ENCODE assay signal across 10 cellular contexts in the genomic region with DNA sequence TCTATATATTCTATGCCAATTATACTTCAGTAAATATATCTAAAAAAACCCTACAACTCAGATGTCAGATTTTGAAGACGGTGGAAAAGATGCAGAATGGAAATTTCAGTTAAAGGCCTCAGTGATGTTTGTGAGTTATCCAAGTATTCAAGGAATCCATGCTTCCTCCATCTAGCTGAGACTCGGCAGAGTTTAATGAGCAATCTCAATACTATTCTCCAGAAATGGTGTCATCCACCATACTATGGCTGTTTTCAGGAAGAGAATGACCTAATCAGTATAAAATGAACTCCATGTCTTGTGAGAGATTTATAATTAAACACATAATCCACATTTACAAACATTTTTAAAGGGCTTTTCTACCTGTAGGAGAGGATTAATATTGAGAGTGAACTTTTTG.
A peak's percentile ranks its signal among the peaks of the same experiment; 100 is the strongest.
DNase-seq lines count a peak whose midpoint lies in the region; FAIRE-seq and TF ChIP-seq lines count a peak whose summit lies in the region.
"Had no signal": no experiment of that assay in that cellular context is flagged by ENCODE, and none has a peak within 500 bp of the region (broad histone marks: within the 10 kb centered on the region; RNA-seq: fewer than 3 reads in every experiment).

No MANE protein-coding gene starts in this region.

- POLR2A ChIA-PET in CD4-positive, alpha-beta memory T cell (lab: Charles Lee; ENCODE audit: partially characterized antibody), result interaction anchor here (1.2 to 3.9 kb wide), 3 partner anchors 66 to 357 kb away, joined by 3 to 67 read pairs (median 19); a partner anchor contains a TSS

- H3K4me1 Mint-ChIP-seq in CD4-positive, alpha-beta memory T cell, result peaks cover 12 to 26% (median 19%) of the 10 kb centered on the region in 4 donors

- FAIRE-seq in RCC 7860 (lab: Jason Lieb, UNC), result no peak

- DNase-seq in CD4-positive, alpha-beta memory T cell, result no peak
- DNase-seq in RCC 7860 (ENCODE audit: low spot score) (peak; percentile 48), fibroblast of mammary gland (ENCODE audit: low read depth) (peak; percentile 80), coronary artery (ENCODE audit: low spot score) (no peak), NCI-H1694 (lab: John Stamatoyannopoulos, UW) (no peak), GM10266 (ENCODE audit: extremely low spot score) (no peak), Ammon's horn (ENCODE audit: low spot score) (no peak)
- DNase-seq: NCI-H1436 had no signal

- no peak overlapping the region for H3K4me3 ChIP-seq in CD4-positive, alpha-beta memory T cell (ENCODE audit: low read length in 2 of 2)
- H3K4me3 ChIP-seq in fibroblast of mammary gland (ENCODE audit: control insufficient read depth, low read depth, low read length) (no peak overlapping the region), rectal smooth muscle tissue (ENCODE audit: low read length) (no peak overlapping the region), coronary artery (no peak overlapping the region)

- H3K9me3 Mint-ChIP-seq in CD4-positive, alpha-beta memory T cell, result peaks cover 0 to 4% (median 0%) of the 10 kb centered on the region in 8 donors

- H3K27ac Mint-ChIP-seq in CD4-positive, alpha-beta memory T cell, result peak overlapping the region in 4 of 7 donors; percentile 12 to 83 (median 34)
- H3K27ac Mint-ChIP-seq: progenitor cell of endocrine pancreas had no signal

- CTCF ChIA-PET in CD4-positive, alpha-beta memory T cell (lab: Charles Lee; ENCODE audit: partially characterized antibody), result interaction anchor here (1.6 to 2.1 kb wide), 2 partner anchors 65 to 357 kb away, joined by 10 to 11 read pairs; a partner anchor contains a TSS

- H3K27me3 ChIP-seq in CD4-positive, alpha-beta memory T cell (ENCODE audit: insufficient read depth, low read length), result no peaks in the 10 kb centered on the region
- H3K27me3 ChIP-seq in rectal smooth muscle tissue (ENCODE audit: control insufficient read depth, insufficient read depth, low read length), result no peaks in the 10 kb centered on the region

- TF ChIP-seq CTCF in fibroblast of mammary gland (conservative IDR thresholded peaks at IDR 0.05; ENCODE audit: control insufficient read depth, insufficient read depth, low read depth, low read length) (no peak), coronary artery (IDR thresholded peaks at IDR 0.05) (no peak), GM10266 (IDR thresholded peaks at IDR 0.05; ENCODE audit: control insufficient read depth, insufficient read depth, low read depth, missing control alignments) (no peak)

- H3K9me3 ChIP-seq in CD4-positive, alpha-beta memory T cell (ENCODE audit: control insufficient read depth in 1 of 2, low read length in 2 of 2), result no peaks in the 10 kb centered on the region

- intact Hi-C loops in CD4-positive, alpha-beta memory T cell (cut with micrococcal nuclease), result no loop called here

- H3K4me1 ChIP-seq in CD4-positive, alpha-beta memory T cell (ENCODE audit: insufficient read depth, low read length), result peaks cover 22% of the 10 kb centered on the region
- no peaks in the 10 kb centered on the region for H3K4me1 ChIP-seq in rectal smooth muscle tissue (ENCODE audit: control insufficient read depth, insufficient read depth, low read length)

- no peak overlapping the region for H3K27ac ChIP-seq in CD4-positive, alpha-beta memory T cell (ENCODE audit: low read depth, low read length)
- H3K27ac ChIP-seq in rectal smooth muscle tissue (ENCODE audit: low read depth, low read length) (peak overlapping the region; percentile 14), coronary artery (no peak overlapping the region)

- no peaks in the 10 kb centered on the region for H3K27me3 Mint-ChIP-seq in CD4-positive, alpha-beta memory T cell
- H3K27me3 Mint-ChIP-seq: progenitor cell of endocrine pancreas had no signal

- peaks cover 0 to 4% of the 10 kb centered on the region in 2 donors for H3K36me3 Mint-ChIP-seq in CD4-positive, alpha-beta memory T cell

- H3K36me3 ChIP-seq in CD4-positive, alpha-beta memory T cell (ENCODE audit: insufficient read depth, low read length), result no peaks in the 10 kb centered on the region
- H3K36me3 ChIP-seq in rectal smooth muscle tissue (ENCODE audit: control insufficient read depth, insufficient read depth, low read length), result no peaks in the 10 kb centered on the region

- no peak overlapping the region for H3K9ac ChIP-seq in rectal smooth muscle tissue (ENCODE audit: low read length)

- H3K4me3 Mint-ChIP-seq in CD4-positive, alpha-beta memory T cell, result peak overlapping the region in 1 of 8 donors; percentile 25

Comparison
In these comparisons a context has a peak if more than half of its experiments do, and no peak if none do; other contexts are left out.
1. DNase-seq: peak in RCC 7860 (single experiment) and fibroblast of mammary gland (single experiment); none in CD4-positive, alpha-beta memory T cell (0 of 5), coronary artery (single experiment), NCI-H1694 (single experiment), GM10266 (single experiment) and Ammon's horn (single experiment).